8 cellular contexts compared by ENCODE assay signal in genomic region chr11:130166457-130166784, GRCh38. TPM values are rescaled to one million over a fixed set of nuclear protein-coding genes. Genes with fewer than 3 reads are reported as not detected.
DNase-seq lines count a peak whose midpoint lies in the region; ATAC-seq lines count a peak whose summit lies in the region.

No MANE protein-coding gene starts in this region.

- H3K9ac ChIP-seq in neuronal stem cell (ENCODE audit: low read depth, low read length, poor library complexity) = no peak overlapping the region

- H3K18ac ChIP-seq in neuronal stem cell (ENCODE audit: low read length) = no peak overlapping the region

- no peak overlapping the region for H2BK15ac ChIP-seq in neuronal stem cell (ENCODE audit: low read length)

- H3K27ac ChIP-seq in ACC112 (ENCODE audit: low read depth, low read length) = peak overlapping the region; percentile 38; the same call in 1 of the 2 replicates
- no peak overlapping the region for H3K27ac ChIP-seq in neuronal stem cell (replicated peaks; ENCODE audit: low read length)

- H3K4me1 ChIP-seq in ACC112 (ENCODE audit: control insufficient read depth, insufficient read depth, low read length, unreplicated experiment) = peaks cover 14% of the 10 kb centered on the region
- peaks cover 0 to 2% of the 10 kb centered on the region in 2 donors for H3K4me1 ChIP-seq in neuronal stem cell (ENCODE audit: control insufficient read depth in 2 of 2, insufficient read depth in 1 of 2, low read depth in 1 of 2, low read length in 2 of 2)

- H3K36me3 ChIP-seq in ACC112 (ENCODE audit: insufficient read depth, low read length) (no peaks in the 10 kb centered on the region), neuronal stem cell (replicated peaks in 1 of 2; ENCODE audit: control insufficient read depth in 2 of 2, insufficient read depth in 2 of 2, low read length in 2 of 2) (no peaks in the 10 kb centered on the region)

- CTCF ChIA-PET in T-cell (lab: Charles Lee) = no interaction called here

- H3K23ac ChIP-seq in neuronal stem cell (ENCODE audit: low read depth, low read length, poor library complexity) = no peak overlapping the region

- no peak overlapping the region for H2AFZ ChIP-seq in ACC112 (ENCODE audit: low read length, unreplicated experiment)
- H2AFZ ChIP-seq in neuronal stem cell (ENCODE audit: low read length) = no peak overlapping the region

- POLR2A ChIA-PET in T-cell (lab: Charles Lee) = interaction anchor here in 1 of 2 donors (0.7 kb wide), 1 partner anchor 1760 kb away, joined by 4 read pairs; no protein-coding TSS in a partner anchor

- H3K4me3 Mint-ChIP-seq in T-cell = no peak overlapping the region

- no peaks in the 10 kb centered on the region for H3K9me3 Mint-ChIP-seq in T-cell

- no peaks in the 10 kb centered on the region for H3K79me1 ChIP-seq in neuronal stem cell (ENCODE audit: low read depth, low read length)

- H2AK5ac ChIP-seq in neuronal stem cell (ENCODE audit: low read depth, low read length) = no peak overlapping the region

- peaks cover 0 to 3% of the 10 kb centered on the region in 2 donors for H3K9me3 ChIP-seq in neuronal stem cell (replicated peaks in 1 of 2; ENCODE audit: control insufficient read depth in 2 of 2, insufficient read depth in 1 of 2, low read depth in 1 of 2, low read length in 2 of 2)

- no peak overlapping the region for H2BK5ac ChIP-seq in neuronal stem cell (ENCODE audit: low read length)

- no peak overlapping the region for H2BK12ac ChIP-seq in neuronal stem cell (ENCODE audit: low read length)

- no peak overlapping the region for H2BK120ac ChIP-seq in neuronal stem cell (ENCODE audit: low read depth, low read length)

- no peak overlapping the region for H3K14ac ChIP-seq in neuronal stem cell (ENCODE audit: low read length)

- H3K36me3 Mint-ChIP-seq in T-cell = no peaks in the 10 kb centered on the region

- ATAC-seq in GM21717 (IDR thresholded peaks at IDR 0.05; ENCODE audit: unreplicated experiment) = peak; percentile 80
- no peak for ATAC-seq in HG02763 (IDR thresholded peaks at IDR 0.05; ENCODE audit: unreplicated experiment)
- ATAC-seq in T-cell (replicated peaks in 1 of 4) = no peak
- ATAC-seq in HG02970 (IDR thresholded peaks at IDR 0.05; ENCODE audit: low FRiP score, unreplicated experiment) = no peak

- no peaks in the 10 kb centered on the region for H3K79me2 ChIP-seq in ACC112 (ENCODE audit: control insufficient read depth, insufficient read depth, low read length, unreplicated experiment)

- H3K27me3 Mint-ChIP-seq in T-cell = peaks cover 49 to 57% of the 10 kb centered on the region in 2 donors

- DNase-seq in RKO (ENCODE audit: low spot score) (peak; percentile 94), glomerular endothelial cell (ENCODE audit: extremely low read depth, low read depth, low spot score) (peak; percentile 29), neuronal stem cell (ENCODE audit: low spot score) (no peak), T-cell (no peak)

- H3K27ac Mint-ChIP-seq in T-cell = no peak overlapping the region

- WGBS in neuronal stem cell (ENCODE audit: extremely low coverage in 2 of 2, insufficient read length in 2 of 2, insufficient replicate concordance in 1 of 2), 2 donors = no CpG with 5 or more reads among the region's 4 CpGs

- no peak overlapping the region for H3K4ac ChIP-seq in neuronal stem cell (ENCODE audit: low read length)

- no peak overlapping the region for H4K91ac ChIP-seq in neuronal stem cell (ENCODE audit: low read depth, low read length, poor library complexity)

- H3K4me3 ChIP-seq in ACC112 (ENCODE audit: low read depth, low read length) (no peak overlapping the region), neuronal stem cell (ENCODE audit: low read length in 2 of 2) (no peak overlapping the region)

- peaks cover 0 to 3% (median 0%) of the 10 kb centered on the region in 3 donors for H3K4me1 Mint-ChIP-seq in T-cell

- H3K27me3 ChIP-seq in ACC112 (ENCODE audit: insufficient read depth, low read length) = peaks cover 14% of the 10 kb centered on the region
- peaks cover 0 to 51% (median 12%) of the 10 kb centered on the region in 3 experiments for H3K27me3 ChIP-seq in neuronal stem cell (ENCODE audit: control insufficient read depth in 3 of 3, insufficient read depth in 3 of 3, low read depth in 1 of 3, low read length in 3 of 3)

- no peak overlapping the region for H3K4me2 ChIP-seq in neuronal stem cell (ENCODE audit: insufficient read depth, low read length, poor library complexity, severe bottlenecking)

- H4K8ac ChIP-seq in neuronal stem cell (ENCODE audit: low read depth, low read length) = no peak overlapping the region

RNA-seq across cellular contexts. Expression of gene ST14, which starts 6.8 kb away (rescaled TPM):
- total RNA-seq in glomerular endothelial cell = 0.12 TPM in 1 of 2 replicates, not detected in the other
- polyA plus RNA-seq in neuronal stem cell (2013, experiment 1 of 2) = 0.73 TPM
- 0.58 TPM for polyA plus RNA-seq in neuronal stem cell (2013, experiment 2 of 2)
- total RNA-seq in T-cell = 1 to 10 TPM in 2 of 5 donors, under 1 TPM in 3; 0.49 to 1.5 (median 0.82) TPM

Comparison
In these comparisons a context has a peak if more than half of its experiments do, and no peak if none do; other contexts are left out.
1. DNase-seq: peak in RKO (single experiment) and glomerular endothelial cell (single experiment); none in neuronal stem cell (single experiment) and T-cell (0 of 34).